ENCODE assay signal across 21 cellular contexts in the genomic region with DNA sequence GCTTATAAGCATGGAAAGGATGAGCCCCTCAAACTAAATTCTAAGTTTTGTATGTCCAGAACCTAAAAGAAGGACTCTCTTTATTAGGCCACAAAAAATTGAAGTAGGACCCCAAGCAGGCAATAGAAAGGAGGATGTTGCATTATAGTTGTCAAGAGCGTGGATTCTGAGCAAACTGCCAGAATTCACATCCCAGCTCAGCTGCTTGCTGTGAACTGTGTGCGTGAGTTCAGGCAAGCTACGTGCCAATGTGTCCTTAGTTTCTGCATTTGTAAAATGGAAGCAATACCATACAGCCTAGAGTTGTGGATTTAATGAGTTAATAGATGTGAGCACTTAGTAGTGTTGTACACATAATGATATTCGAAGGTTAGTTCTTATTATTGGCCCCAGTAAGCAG.
DNase-seq lines count a peak whose midpoint lies in the region; ATAC-seq and TF ChIP-seq lines count a peak whose summit lies in the region.
"Had no signal": no experiment of that assay in that cellular context is flagged by ENCODE, and none has a peak within 500 bp of the region (broad histone marks: within the 10 kb centered on the region; RNA-seq: fewer than 3 reads in every experiment).

No MANE protein-coding gene starts in this region.

- H4K91ac ChIP-seq in mesenchymal stem cell (ENCODE audit: low read length): no peak overlapping the region

- H3K23ac ChIP-seq in mesendoderm (ENCODE audit: low read length) (no peak overlapping the region), mesenchymal stem cell (ENCODE audit: low read length in 2 of 2) (no peak overlapping the region)

- H3K36me3 Mint-ChIP-seq in GM23338 (ENCODE audit: low read depth): no peaks in the 10 kb centered on the region; the same call in 2 of the 3 replicates
- H3K36me3 Mint-ChIP-seq in endothelial cell (ENCODE audit: low read depth, unreplicated experiment): no peaks in the 10 kb centered on the region
- H3K36me3 Mint-ChIP-seq: CD8-positive, alpha-beta T cell had no signal

- H3K36me3 ChIP-seq in GM23338 (ENCODE audit: insufficient read depth) (no peaks in the 10 kb centered on the region), mesendoderm (ENCODE audit: control insufficient read depth, insufficient read depth, low read length) (no peaks in the 10 kb centered on the region), mesenchymal stem cell (ENCODE audit: control insufficient read depth in 1 of 2, insufficient read depth in 2 of 2, low read depth in 1 of 2, low read length in 2 of 2) (no peaks in the 10 kb centered on the region)
- H3K36me3 ChIP-seq: BLaER1 treated with 17β-estradiol and CSF1 and Interleukin-3, amounts not matched to agents 10 nM and 100 nM had no signal

- H3K18ac ChIP-seq in mesendoderm (ENCODE audit: low read length) (no peak overlapping the region), mesenchymal stem cell (ENCODE audit: low read depth in 1 of 2, low read length in 2 of 2) (no peak overlapping the region)

- H2AK5ac ChIP-seq in mesendoderm (ENCODE audit: low read length) (peak overlapping the region; percentile 59), mesenchymal stem cell (ENCODE audit: low read length, severe bottlenecking) (no peak overlapping the region)

- H3K9ac ChIP-seq in mesendoderm (ENCODE audit: low read length) (no peak overlapping the region), mesenchymal stem cell (ENCODE audit: low read length) (no peak overlapping the region)
- H3K9ac ChIP-seq: BLaER1 treated with 17β-estradiol and CSF1 and Interleukin-3, amounts not matched to agents 10 nM and 100 nM had no signal

- H3K4me3 Mint-ChIP-seq in GM23338: no peak overlapping the region; the same call in 2 of the 3 replicates
- no peak overlapping the region for H3K4me3 Mint-ChIP-seq in endothelial cell (ENCODE audit: unreplicated experiment)
- H3K4me3 Mint-ChIP-seq: B cell; CD4-positive, alpha-beta T cell; CD8-positive, alpha-beta T cell had no signal

- DNase-seq in GM23338 (ENCODE audit: low spot score): no peak
- DNase-seq in caudate nucleus (lab: John Stamatoyannopoulos, UW): peak in 8 of 61 donors; percentile 3 to 50 (median 17)
- no peak for DNase-seq in endothelial cell (ENCODE audit: low spot score)
- DNase-seq in mesendoderm: no peak
- no peak for DNase-seq in middle frontal gyrus (ENCODE audit: extremely low spot score, low spot score)
- no peak for DNase-seq in mesenchymal stem cell
- DNase-seq in dedifferentiated amniotic fluid mesenchymal stem cell (ENCODE audit: extremely low spot score): no peak
- DNase-seq: AML-193; Caco-2; Calu3; CD4-positive, alpha-beta T cell; CD8-positive, alpha-beta T cell; DMS79 treated with DMSO at 0.1 percent for 48 hours; GF-D8 had no signal

- H3K9me3 Mint-ChIP-seq in GM23338: no peaks in the 10 kb centered on the region
- no peaks in the 10 kb centered on the region for H3K9me3 Mint-ChIP-seq in endothelial cell (ENCODE audit: unreplicated experiment)
- H3K9me3 Mint-ChIP-seq: CD4-positive, alpha-beta T cell; CD8-positive, alpha-beta T cell had no signal

- H3K4ac ChIP-seq in mesendoderm (ENCODE audit: low read depth, low read length) (no peak overlapping the region), mesenchymal stem cell (ENCODE audit: low read depth in 1 of 2, low read length in 2 of 2) (no peak overlapping the region)

- H3K27ac Mint-ChIP-seq in GM23338 (0 out of 2 replicates have a peak overlapping the region, but pooled peaks have one; percentile 71), endothelial cell (ENCODE audit: unreplicated experiment) (peak overlapping the region; percentile 92)
- H3K27ac Mint-ChIP-seq: B cell; CD4-positive, alpha-beta T cell; CD8-positive, alpha-beta T cell had no signal

- H3K56ac ChIP-seq in mesendoderm (ENCODE audit: low read length): no peak overlapping the region

- H3K27me3 Mint-ChIP-seq in GM23338 (ENCODE audit: insufficient read depth, low read depth, poor library complexity): peaks cover 3% of the 10 kb centered on the region
- H3K27me3 Mint-ChIP-seq in endothelial cell (ENCODE audit: unreplicated experiment): peaks cover 4% of the 10 kb centered on the region
- H3K27me3 Mint-ChIP-seq: B cell; CD4-positive, alpha-beta T cell had no signal

- H3F3A ChIP-seq in GM23338 (replicated peaks; ENCODE audit: low read depth): no peaks in the 10 kb centered on the region

- H3K4me2 ChIP-seq in GM23338: peak overlapping the region; percentile 9; the same call in 1 of the 2 replicates
- H3K4me2 ChIP-seq in mesendoderm (ENCODE audit: low read length): no peak overlapping the region
- H3K4me2 ChIP-seq in mesenchymal stem cell (ENCODE audit: low read length, poor library complexity, severe bottlenecking): no peak overlapping the region
- H3K4me2 ChIP-seq: A549; BLaER1 treated with 17β-estradiol and CSF1 and Interleukin-3, amounts not matched to agents 10 nM and 100 nM had no signal

- no peak for ATAC-seq in GM23338
- ATAC-seq in GM19467 (IDR thresholded peaks at IDR 0.05; ENCODE audit: unreplicated experiment): no peak
- ATAC-seq: CD8-positive, alpha-beta T cell; GM12878 had no signal

- H2BK12ac ChIP-seq in mesenchymal stem cell (ENCODE audit: low read length in 2 of 2): no peak overlapping the region

- H3K14ac ChIP-seq in mesenchymal stem cell (ENCODE audit: low read length in 2 of 2): no peak overlapping the region

- H3K4me3 ChIP-seq in GM23338 (no peak overlapping the region), mesendoderm (ENCODE audit: low read length) (no peak overlapping the region), mesenchymal stem cell (ENCODE audit: insufficient read depth in 1 of 2, low read depth in 1 of 2, low read length in 2 of 2) (no peak overlapping the region)
- H3K4me3 ChIP-seq: A549; BLaER1 treated with 17β-estradiol and CSF1 and Interleukin-3, amounts not matched to agents 10 nM and 100 nM; GM12878 had no signal

- no peak overlapping the region for H2BK120ac ChIP-seq in mesendoderm (ENCODE audit: low read depth, low read length)
- no peak overlapping the region for H2BK120ac ChIP-seq in mesenchymal stem cell (ENCODE audit: low read depth, low read length)

- H4K5ac ChIP-seq in mesendoderm (ENCODE audit: low read length): no peak overlapping the region

- TF ChIP-seq CTCF in GM23338 (conservative IDR thresholded peaks at IDR 0.05; ENCODE audit: low read depth in 2 of 2): no peak
- no peak for TF ChIP-seq CTCF in endothelial cell (IDR thresholded peaks at IDR 0.05; ENCODE audit: unreplicated experiment)

- H2BK15ac ChIP-seq in mesendoderm (replicated peaks; ENCODE audit: low read depth) (no peak overlapping the region), mesenchymal stem cell (ENCODE audit: low read depth, poor library complexity, severe bottlenecking) (no peak overlapping the region)

- peaks cover 21% of the 10 kb centered on the region for H3K4me1 ChIP-seq in GM23338 (ENCODE audit: insufficient read depth)
- H3K4me1 ChIP-seq in mesendoderm (ENCODE audit: control insufficient read depth, low read depth, low read length): peaks cover 14% of the 10 kb centered on the region
- H3K4me1 ChIP-seq in mesenchymal stem cell (ENCODE audit: control insufficient read depth, insufficient read depth, low read depth, low read length): no peaks in the 10 kb centered on the region
- H3K4me1 ChIP-seq: A549, Caco-2 had no signal

- no peak overlapping the region for H3K27ac ChIP-seq in GM23338 (ENCODE audit: low read depth)
- peak overlapping the region; percentile 2 for H3K27ac ChIP-seq in caudate nucleus (ENCODE audit: low read depth, low read length)
- no peak overlapping the region for H3K27ac ChIP-seq in mesendoderm (ENCODE audit: low read depth, low read length)
- no peak overlapping the region for H3K27ac ChIP-seq in mesenchymal stem cell (ENCODE audit: low read length, poor library complexity, severe bottlenecking)
- H3K27ac ChIP-seq: 22Rv1; A549; BLaER1 treated with 17β-estradiol and CSF1 and Interleukin-3, amounts not matched to agents 10 nM and 100 nM; C4-2B had no signal

- 0 out of 2 replicates have a peak, but pooled peaks cover 11% of the 10 kb centered on the region for H3K9me2 ChIP-seq in GM23338 (ENCODE audit: insufficient read depth)

- H3K27me3 ChIP-seq in GM23338 (ENCODE audit: insufficient read depth) (no peaks in the 10 kb centered on the region), mesendoderm (ENCODE audit: insufficient read depth, low read length, poor library complexity) (no peaks in the 10 kb centered on the region), mesenchymal stem cell (ENCODE audit: control insufficient read depth in 1 of 2, insufficient read depth in 1 of 2, low read length in 2 of 2) (no peaks in the 10 kb centered on the region)
- H3K27me3 ChIP-seq: BLaER1 treated with 17β-estradiol and CSF1 and Interleukin-3, amounts not matched to agents 10 nM and 100 nM had no signal

- no peaks in the 10 kb centered on the region for H3K9me3 ChIP-seq in mesenchymal stem cell (ENCODE audit: control insufficient read depth, low read length)
- H3K9me3 ChIP-seq: A549; BLaER1 treated with 17β-estradiol and CSF1 and Interleukin-3, amounts not matched to agents 10 nM and 100 nM; Caco-2 had no signal

- H3K4me1 Mint-ChIP-seq in GM23338 (peaks cover 35% of the 10 kb centered on the region), endothelial cell (ENCODE audit: unreplicated experiment) (peaks cover 37% of the 10 kb centered on the region)
- H3K4me1 Mint-ChIP-seq: B cell had no signal

- no peak overlapping the region for H2BK5ac ChIP-seq in mesendoderm (ENCODE audit: low read length)
- no peak overlapping the region for H2BK5ac ChIP-seq in mesenchymal stem cell (ENCODE audit: low read depth, low read length, poor library complexity, severe bottlenecking)

- no peaks in the 10 kb centered on the region for H3K79me1 ChIP-seq in mesendoderm (ENCODE audit: low read length)
- no peaks in the 10 kb centered on the region for H3K79me1 ChIP-seq in mesenchymal stem cell (replicated peaks; ENCODE audit: low read length, poor library complexity, severe bottlenecking)

- H2AFZ ChIP-seq in GM23338: peak overlapping the region; percentile 61; the same call in 1 of the 2 replicates
- no peak overlapping the region for H2AFZ ChIP-seq in mesenchymal stem cell (ENCODE audit: low read depth, low read length)

- no CpG with 5 or more reads among the region's 4 CpGs for WGBS in mesendoderm (ENCODE audit: extremely low coverage, insufficient coverage, low lambda C conversion rate)
- WGBS in mesenchymal stem cell: 90% methylated on average over 4 of the region's 4 CpGs

- H4K20me1 ChIP-seq in GM23338 (replicated peaks; ENCODE audit: insufficient read depth): no peaks in the 10 kb centered on the region
- H4K20me1 ChIP-seq: BLaER1 treated with 17β-estradiol and CSF1 and Interleukin-3, amounts not matched to agents 10 nM and 100 nM had no signal

- H4K8ac ChIP-seq in mesendoderm (ENCODE audit: low read depth, low read length): no peak overlapping the region
- no peak overlapping the region for H4K8ac ChIP-seq in mesenchymal stem cell (ENCODE audit: low read length)

- no peaks in the 10 kb centered on the region for H3K79me2 ChIP-seq in GM23338 (replicated peaks; ENCODE audit: insufficient read depth)
- H3K79me2 ChIP-seq in mesendoderm (ENCODE audit: control insufficient read depth, insufficient read depth, low read length): no peaks in the 10 kb centered on the region

TF ChIP-seq in GM23338, 12 proteins besides CTCF, POLR2A, EP300 and RAD21 (continues in another document):
- no peak for TF ChIP-seq ZNF331 (CRISPR knock-in tag; IDR thresholded peaks at IDR 0.05; ENCODE audit: low read depth)
- TF ChIP-seq STAT1 (IDR thresholded peaks at IDR 0.05; ENCODE audit: unreplicated experiment): no peak
- TF ChIP-seq NANOG (IDR thresholded peaks at IDR 0.05; ENCODE audit: borderline replicate concordance): no peak
